11 cellular contexts compared by ENCODE assay signal in the genomic region with DNA sequence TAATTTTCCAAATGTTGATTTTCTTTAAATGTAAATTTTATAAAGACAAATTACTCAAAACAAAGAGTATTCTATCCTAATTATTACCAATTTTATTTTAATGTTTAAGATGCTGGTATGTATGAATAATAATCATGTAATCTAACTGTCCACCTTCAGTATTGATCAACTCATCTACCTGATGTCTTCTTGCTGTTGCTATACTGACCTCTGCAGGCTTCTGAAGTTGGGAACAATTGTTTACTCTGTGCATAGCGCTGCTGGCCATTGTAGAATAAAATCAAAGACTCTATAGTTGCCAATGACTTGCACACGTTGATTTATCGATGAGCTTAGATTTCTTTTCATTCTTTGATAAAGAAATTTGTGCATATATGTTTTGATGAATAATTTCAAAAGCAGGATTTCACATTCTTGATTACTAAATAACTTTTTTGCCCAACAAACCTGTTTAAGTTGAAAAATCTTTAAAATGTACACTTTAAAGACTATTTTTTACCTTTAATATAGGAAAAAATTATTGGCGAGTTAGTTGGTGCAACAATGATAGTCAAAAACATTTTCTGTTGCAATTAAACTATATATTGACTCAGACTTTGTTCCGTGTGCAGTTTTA.
DNase-seq lines count a peak whose midpoint lies in the region; ATAC-seq and TF ChIP-seq lines count a peak whose summit lies in the region.
"Had no signal": no experiment of that assay in that cellular context is flagged by ENCODE, and none has a peak within 500 bp of the region (broad histone marks: within the 10 kb centered on the region; RNA-seq: fewer than 3 reads in every experiment).

No MANE protein-coding gene starts in this region.

- TF ChIP-seq RAD21 in liver (IDR thresholded peaks at IDR 0.05), result peak; percentile 64 to 69

- DNase-seq in DND-41 (no peak), SW480 (ENCODE audit: low spot score) (peak; percentile 48), DMS114 treated with DMSO at 0.1 percent for 48 hours (lab: John Stamatoyannopoulos, UW; ENCODE audit: unreplicated experiment) (no peak), midbrain (lab: John Stamatoyannopoulos, UW) (no peak), activated gamma-delta T cell (lab: John Stamatoyannopoulos, UW) (no peak)
- DNase-seq: activated T-cell treated with anti-CD3 and anti-CD28 coated beads for 4 hours, NCI-H774, right cardiac atrium had no signal

- no peaks in the 10 kb centered on the region for H4K20me1 ChIP-seq in DND-41 (ENCODE audit: insufficient read depth, low read length)

- H3K4me1 ChIP-seq in DND-41 (ENCODE audit: insufficient read depth, low read length), result no peaks in the 10 kb centered on the region
- no peaks in the 10 kb centered on the region for H3K4me1 ChIP-seq in liver (ENCODE audit: control insufficient read depth in 4 of 4, insufficient read depth in 4 of 4, low read length in 3 of 4)

- H3K9ac ChIP-seq in DND-41 (ENCODE audit: low read depth, low read length), result no peak overlapping the region
- no peak overlapping the region for H3K9ac ChIP-seq in liver (ENCODE audit: low read depth in 1 of 2, low read length in 2 of 2)

- WGBS in liver, result 43% methylated on average over 5 of the region's 5 CpGs

- H2AFZ ChIP-seq in DND-41 (ENCODE audit: low read depth, low read length), result no peak overlapping the region

- TF ChIP-seq CTCF in DND-41 (IDR thresholded peaks at IDR 0.05; ENCODE audit: borderline replicate concordance, extremely low read depth, low read length, poor library complexity, severe bottlenecking) (peak; percentile 44), liver (IDR thresholded peaks at IDR 0.05; ENCODE audit: low read depth, low read length, missing input control) (peak; percentile 26)

- H3K4me2 ChIP-seq in DND-41 (ENCODE audit: insufficient read depth, low read length), result no peak overlapping the region

- H3K4me3 ChIP-seq in DND-41 (ENCODE audit: low read depth in 1 of 2, low read length in 2 of 2) (no peak overlapping the region), liver (ENCODE audit: low read depth in 1 of 3, low read length in 3 of 3) (no peak overlapping the region)

- 0 out of 3 replicates have a peak, but pooled peaks have one; percentile 50 for ATAC-seq in DND-41 (ENCODE audit: insufficient read depth, low read depth)
- ATAC-seq in HG03520 (IDR thresholded peaks at IDR 0.05; ENCODE audit: unreplicated experiment), result peak; percentile 46
- ATAC-seq in HG02759 (IDR thresholded peaks at IDR 0.05; ENCODE audit: unreplicated experiment), result no peak
- ATAC-seq: right cardiac atrium had no signal

- H3K36me3 ChIP-seq in DND-41 (ENCODE audit: insufficient read depth, low read length) (no peaks in the 10 kb centered on the region), liver (ENCODE audit: control insufficient read depth in 4 of 4, insufficient read depth in 3 of 4, low read depth in 1 of 4, low read length in 3 of 4) (no peaks in the 10 kb centered on the region)

- H3K27me3 ChIP-seq in DND-41 (ENCODE audit: insufficient read depth, low read length, poor library complexity) (no peaks in the 10 kb centered on the region), liver (ENCODE audit: control insufficient read depth in 4 of 4, insufficient read depth in 4 of 4, low read length in 3 of 4) (no peaks in the 10 kb centered on the region)

- H3K79me2 ChIP-seq in DND-41 (ENCODE audit: insufficient read depth, low read length), result no peaks in the 10 kb centered on the region

- no peak overlapping the region for H3K27ac ChIP-seq in DND-41 (ENCODE audit: low read length)
- no peak overlapping the region for H3K27ac ChIP-seq in liver (ENCODE audit: low read depth in 1 of 2, low read length in 2 of 2)

- no peaks in the 10 kb centered on the region for H3K9me3 ChIP-seq in DND-41 (ENCODE audit: insufficient read depth, low read length, severe bottlenecking)
- no peaks in the 10 kb centered on the region for H3K9me3 ChIP-seq in liver (ENCODE audit: control insufficient read depth in 4 of 4, low read length in 3 of 4)

TF ChIP-seq in liver, 16 proteins besides CTCF, POLR2A, EP300 and RAD21:
- TF ChIP-seq, protein P1, sequence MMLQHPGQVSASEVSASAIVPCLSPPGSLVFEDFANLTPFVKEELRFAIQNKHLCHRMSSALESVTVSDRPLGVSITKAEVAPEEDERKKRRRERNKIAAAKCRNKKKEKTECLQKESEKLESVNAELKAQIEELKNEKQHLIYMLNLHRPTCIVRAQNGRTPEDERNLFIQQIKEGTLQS (IDR thresholded peaks at IDR 0.05), result no peak
- no peak for TF ChIP-seq JUND (IDR thresholded peaks at IDR 0.05)
- no peak for TF ChIP-seq EGR1 (IDR thresholded peaks at IDR 0.05; ENCODE audit: low read depth in 2 of 2)
- no peak for TF ChIP-seq HNF4A (conservative IDR thresholded peaks at IDR 0.05)
- no peak for TF ChIP-seq FOXA2 (IDR thresholded peaks at IDR 0.05)
- TF ChIP-seq, protein P2, sequence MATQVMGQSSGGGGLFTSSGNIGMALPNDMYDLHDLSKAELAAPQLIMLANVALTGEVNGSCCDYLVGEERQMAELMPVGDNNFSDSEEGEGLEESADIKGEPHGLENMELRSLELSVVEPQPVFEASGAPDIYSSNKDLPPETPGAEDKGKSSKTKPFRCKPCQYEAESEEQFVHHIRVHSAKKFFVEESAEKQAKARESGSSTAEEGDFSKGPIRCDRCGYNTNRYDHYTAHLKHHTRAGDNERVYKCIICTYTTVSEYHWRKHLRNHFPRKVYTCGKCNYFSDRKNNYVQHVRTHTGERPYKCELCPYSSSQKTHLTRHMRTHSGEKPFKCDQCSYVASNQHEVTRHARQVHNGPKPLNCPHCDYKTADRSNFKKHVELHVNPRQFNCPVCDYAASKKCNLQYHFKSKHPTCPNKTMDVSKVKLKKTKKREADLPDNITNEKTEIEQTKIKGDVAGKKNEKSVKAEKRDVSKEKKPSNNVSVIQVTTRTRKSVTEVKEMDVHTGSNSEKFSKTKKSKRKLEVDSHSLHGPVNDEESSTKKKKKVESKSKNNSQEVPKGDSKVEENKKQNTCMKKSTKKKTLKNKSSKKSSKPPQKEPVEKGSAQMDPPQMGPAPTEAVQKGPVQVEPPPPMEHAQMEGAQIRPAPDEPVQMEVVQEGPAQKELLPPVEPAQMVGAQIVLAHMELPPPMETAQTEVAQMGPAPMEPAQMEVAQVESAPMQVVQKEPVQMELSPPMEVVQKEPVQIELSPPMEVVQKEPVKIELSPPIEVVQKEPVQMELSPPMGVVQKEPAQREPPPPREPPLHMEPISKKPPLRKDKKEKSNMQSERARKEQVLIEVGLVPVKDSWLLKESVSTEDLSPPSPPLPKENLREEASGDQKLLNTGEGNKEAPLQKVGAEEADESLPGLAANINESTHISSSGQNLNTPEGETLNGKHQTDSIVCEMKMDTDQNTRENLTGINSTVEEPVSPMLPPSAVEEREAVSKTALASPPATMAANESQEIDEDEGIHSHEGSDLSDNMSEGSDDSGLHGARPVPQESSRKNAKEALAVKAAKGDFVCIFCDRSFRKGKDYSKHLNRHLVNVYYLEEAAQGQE (IDR thresholded peaks at IDR 0.05), result no peak
- TF ChIP-seq MAX (IDR thresholded peaks at IDR 0.05), result no peak
- TF ChIP-seq HNF4G (IDR thresholded peaks at IDR 0.05), result no peak
- TF ChIP-seq SP1 (IDR thresholded peaks at IDR 0.05), result no peak
- no peak for TF ChIP-seq YY1 (IDR thresholded peaks at IDR 0.05)
- no peak for TF ChIP-seq TAF1 (conservative IDR thresholded peaks at IDR 0.05)
- no peak for TF ChIP-seq FOXA1 (IDR thresholded peaks at IDR 0.05)
- no peak for TF ChIP-seq GABPA (IDR thresholded peaks at IDR 0.05 in 1 of 2, conservative IDR thresholded peaks at IDR 0.05 in 1 of 2)
- TF ChIP-seq ZBTB33 (IDR thresholded peaks at IDR 0.05), result no peak
- TF ChIP-seq NR2F2 (IDR thresholded peaks at IDR 0.05), result no peak
- TF ChIP-seq RXRA (IDR thresholded peaks at IDR 0.05), result no peak
